In genomic region chr4:177455591-177455990, GRCh38 we compare ENCODE assay signal across 13 cellular contexts. TPM values are rescaled to one million over a fixed set of nuclear protein-coding genes. Genes with fewer than 3 reads are reported as not detected.
A peak's percentile ranks its signal among the peaks of the same experiment; 100 is the strongest.
DNase-seq lines count a peak whose midpoint lies in the region; ATAC-seq and TF ChIP-seq lines count a peak whose summit lies in the region.
"Had no signal": no experiment of that assay in that cellular context is flagged by ENCODE, and none has a peak within 500 bp of the region (broad histone marks: within the 10 kb centered on the region; RNA-seq: fewer than 3 reads in every experiment).

No MANE protein-coding gene starts in this region.

- peak overlapping the region in 3 of 5 donors; percentile 18 to 64 (median 37) for H3K4me3 ChIP-seq in subcutaneous abdominal adipose tissue (ENCODE audit: low read depth in 1 of 5, low read length in 5 of 5)
- no peak overlapping the region for H3K4me3 ChIP-seq in ascending aorta
- no peak overlapping the region for H3K4me3 ChIP-seq in heart right ventricle
- H3K4me3 ChIP-seq: SJSA1 had no signal

- intact Hi-C loops in ascending aorta (cut with DNase I) = no loop called here
- intact Hi-C loops in heart right ventricle (cut with DNase I) = no loop called here

- H3K9me3 ChIP-seq in subcutaneous abdominal adipose tissue (ENCODE audit: control insufficient read depth in 5 of 5, low read length in 5 of 5) = no peaks in the 10 kb centered on the region
- no peaks in the 10 kb centered on the region for H3K9me3 ChIP-seq in ascending aorta
- H3K9me3 ChIP-seq in heart right ventricle = no peaks in the 10 kb centered on the region
- H3K9me3 ChIP-seq: SJSA1 had no signal

- no peaks in the 10 kb centered on the region for H3K27me3 ChIP-seq in subcutaneous abdominal adipose tissue (ENCODE audit: control insufficient read depth in 5 of 5, insufficient read depth in 4 of 5, low read length in 5 of 5)
- H3K27me3 ChIP-seq in ascending aorta = no peaks in the 10 kb centered on the region
- no peaks in the 10 kb centered on the region for H3K27me3 ChIP-seq in heart right ventricle

- 20 to 23% methylated on average over 5 of the region's 5 CpGs for WGBS in heart right ventricle, 2 donors

- peak; percentile 1 for DNase-seq in NCI-H345 (lab: John Stamatoyannopoulos, UW)
- DNase-seq in NCI-H345 treated with DMSO at 0.1 percent for 48 hours (lab: John Stamatoyannopoulos, UW; ENCODE audit: unreplicated experiment) = no peak
- peak; percentile 95 for DNase-seq in NCI-H69 (lab: John Stamatoyannopoulos, UW)
- DNase-seq in fibroblast of the conjunctiva (ENCODE audit: low read depth) = peak; percentile 6
- DNase-seq in ascending aorta (ENCODE audit: low spot score in 2 of 2) = no peak
- DNase-seq in heart right ventricle = no peak
- DNase-seq: activated CD8-positive, alpha-beta memory T cell treated with anti-CD3 and anti-CD28 coated beads, Interleukin-2, amount 50 U/mL, for 4 hours; dermis blood vessel endothelial cell; stimulated activated CD4-positive, alpha-beta T cell treated with anti-CD3 and anti-CD28 coated beads, Interleukin-15, amount 100 ng/mL, for 24 hours had no signal

- no peak for ATAC-seq in HG02981 (IDR thresholded peaks at IDR 0.05; ENCODE audit: unreplicated experiment)
- no peak for ATAC-seq in heart right ventricle

- peaks cover 0 to 10% (median 3%) of the 10 kb centered on the region in 5 donors for H3K4me1 ChIP-seq in subcutaneous abdominal adipose tissue (ENCODE audit: control insufficient read depth in 5 of 5, insufficient read depth in 5 of 5, low read length in 5 of 5)
- no peaks in the 10 kb centered on the region for H3K4me1 ChIP-seq in ascending aorta
- no peaks in the 10 kb centered on the region for H3K4me1 ChIP-seq in heart right ventricle
- H3K4me1 ChIP-seq: parathyroid adenoma, SJSA1 had no signal

- H3K36me3 ChIP-seq in subcutaneous abdominal adipose tissue (ENCODE audit: control insufficient read depth in 5 of 5, insufficient read depth in 5 of 5, low read length in 5 of 5) (no peaks in the 10 kb centered on the region), ascending aorta (no peaks in the 10 kb centered on the region), heart right ventricle (no peaks in the 10 kb centered on the region)
- H3K36me3 ChIP-seq: SJSA1 had no signal

- H3K27ac ChIP-seq in subcutaneous abdominal adipose tissue (ENCODE audit: low read depth, low read length) (no peak overlapping the region), ascending aorta (no peak overlapping the region), heart right ventricle (no peak overlapping the region)
- H3K27ac ChIP-seq: parathyroid adenoma, SJSA1 had no signal

- H3K9ac ChIP-seq in subcutaneous abdominal adipose tissue (ENCODE audit: low read length in 5 of 5) = no peak overlapping the region
- H3K9ac ChIP-seq: parathyroid adenoma had no signal

- no peak for TF ChIP-seq CTCF in ascending aorta (IDR thresholded peaks at IDR 0.05)
- no peak for TF ChIP-seq CTCF in heart right ventricle (IDR thresholded peaks at IDR 0.05)

RNA-seq across cellular contexts. Expression of gene AGA, which starts 13.4 kb away (rescaled TPM):
- total RNA-seq in ascending aorta (4.5 TPM), heart right ventricle (10 to 100 TPM in 2 of 10 donors, 1 to 10 TPM in 8; 4.1 to 12.7 (median 9.1) TPM)
- polyA plus RNA-seq in heart right ventricle = 1 to 10 TPM; 4.3 to 4.9 TPM

Comparison
In these comparisons a context has a peak if more than half of its experiments do, and no peak if none do; other contexts are left out.
1. DNase-seq: peak in NCI-H345 (single experiment), NCI-H69 (single experiment) and fibroblast of the conjunctiva (single experiment); none in NCI-H345 treated with DMSO at 0.1 percent for 48 hours (single experiment), ascending aorta (0 of 2) and heart right ventricle (0 of 2).
2. H3K4me3 ChIP-seq: peak in subcutaneous abdominal adipose tissue (3 of 5); none in ascending aorta (0 of 2) and heart right ventricle (0 of 10).